Comparison of ENCODE assay signal across 17 cellular contexts in genomic region chr11:119424775-119425174, GRCh38. TPM values are rescaled to one million over a fixed set of nuclear protein-coding genes. Genes with fewer than 3 reads are reported as not detected.
"Had no signal": no experiment of that assay in that cellular context is flagged by ENCODE, and none has a peak within 500 bp of the region (broad histone marks: within the 10 kb centered on the region; RNA-seq: fewer than 3 reads in every experiment).

No MANE protein-coding gene starts in this region.

- H3K27ac Mint-ChIP-seq: activated CD4-positive, alpha-beta T cell treated with anti-CD3 and anti-CD28 coated beads for 36 hours; activated CD8-positive, alpha-beta T cell treated with anti-CD3 and anti-CD28 coated beads, Interleukin-2, amount 10 ng/mL, durations not matched to agents 7 days and 5 days; activated naive CD8-positive, alpha-beta T cell; activated T-cell treated with anti-CD3 and anti-CD28 coated beads, Interleukin-2, amount 50 U/mL, for 72 hours; stimulated activated memory B cell treated with anti-CD40 and anti-IgM and Interleukin-4, amounts not matched to agents 10 μg/mL and 1 μg/mL and 100 μg/mL, for 72 hours; T-cell had no signal

- H3K4me3 Mint-ChIP-seq: activated CD4-positive, alpha-beta T cell treated with anti-CD3 and anti-CD28 coated beads for 36 hours; activated CD8-positive, alpha-beta T cell treated with anti-CD3 and anti-CD28 coated beads, Interleukin-2, amount 10 ng/mL, durations not matched to agents 7 days and 5 days; activated naive CD8-positive, alpha-beta T cell; activated T-cell treated with anti-CD3 and anti-CD28 coated beads, Interleukin-2, amount 50 U/mL, for 72 hours; central memory CD8-positive, alpha-beta T cell; stimulated activated memory B cell treated with anti-CD40 and anti-IgM and Interleukin-4, amounts not matched to agents 10 μg/mL and 1 μg/mL and 100 μg/mL, for 72 hours had no signal

- H3K36me3 ChIP-seq: transverse colon had no signal

- H3K36me3 Mint-ChIP-seq: activated naive CD8-positive, alpha-beta T cell; stimulated activated memory B cell treated with anti-CD40 and anti-IgM and Interleukin-4, amounts not matched to agents 10 μg/mL and 1 μg/mL and 100 μg/mL, for 72 hours; T-cell had no signal

- ATAC-seq: activated CD4-positive, alpha-beta T cell treated with anti-CD3 and anti-CD28 coated beads for 36 hours; activated CD8-positive, alpha-beta T cell treated with anti-CD3 and anti-CD28 coated beads, Interleukin-2, amount 10 ng/mL, durations not matched to agents 7 days and 5 days; activated T-cell treated with anti-CD3 and anti-CD28 coated beads, Interleukin-2, amount 50 U/mL, for 72 hours; body of pancreas; stimulated activated memory B cell treated with anti-CD40 and anti-IgM and Interleukin-4, amounts not matched to agents 10 μg/mL and 1 μg/mL and 100 μg/mL, for 72 hours; T-cell had no signal

- H3K9me3 Mint-ChIP-seq: activated T-cell treated with anti-CD3 and anti-CD28 coated beads, Interleukin-2, amount 50 U/mL, for 72 hours; central memory CD8-positive, alpha-beta T cell; stimulated activated memory B cell treated with anti-CD40 and anti-IgM and Interleukin-4, amounts not matched to agents 10 μg/mL and 1 μg/mL and 100 μg/mL, for 72 hours; T-cell had no signal

- DNase-seq: activated CD4-positive, alpha-beta T cell treated with anti-CD3 and anti-CD28 coated beads for 36 hours; activated CD8-positive, alpha-beta memory T cell treated with anti-CD3 and anti-CD28 coated beads, Interleukin-2, amount 50 U/mL, for 4 hours; activated CD8-positive, alpha-beta T cell treated with anti-CD3 and anti-CD28 coated beads, Interleukin-2, amount 10 ng/mL, durations not matched to agents 7 days and 5 days; activated gamma-delta T cell treated with Interleukin-2 at 50 U/mL for 16 hours; activated T-cell treated with anti-CD3 and anti-CD28 coated beads, Interleukin-2, amount 50 U/mL, for 72 hours; amniotic stem cell; body of pancreas; cortex of kidney; effector CD8-positive, alpha-beta T cell; foreskin fibroblast; midbrain; retina; T-cell; transverse colon had no signal

- H3K4me3 ChIP-seq: body of pancreas, transverse colon had no signal

- H3K9me3 ChIP-seq: body of pancreas, transverse colon had no signal

- H3K27me3 ChIP-seq: body of pancreas had no signal

RNA-seq across cellular contexts. Expression of gene THY1, which starts 1.8 kb away (rescaled TPM):
- total RNA-seq: activated CD8-positive, alpha-beta T cell treated with anti-CD3 and anti-CD28 coated beads, Interleukin-2, amount 10 ng/mL, durations not matched to agents 7 days and 5 days had no signal
